ENCODE assay signal across 9 cellular contexts in the genomic region with DNA sequence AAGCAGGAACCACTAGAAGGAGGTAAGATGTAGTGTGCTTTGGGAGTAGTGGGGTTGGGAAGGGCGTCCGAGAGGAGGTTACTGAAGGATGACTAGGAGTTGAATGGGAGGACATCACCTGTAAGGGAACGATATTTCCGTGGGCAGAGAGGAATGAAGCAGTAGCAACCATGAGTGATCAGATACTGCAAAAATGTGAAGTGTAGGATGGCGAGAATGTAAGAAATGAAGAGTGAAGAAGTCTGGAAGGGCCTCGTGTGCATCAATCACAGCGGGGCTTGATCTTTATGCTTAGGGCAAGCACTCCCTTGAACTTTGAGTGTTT. TPM values are rescaled to one million over a fixed set of nuclear protein-coding genes. Genes with fewer than 3 reads are reported as not detected.
DNase-seq lines count a peak whose midpoint lies in the region; ATAC-seq and TF ChIP-seq lines count a peak whose summit lies in the region.
"Had no signal": no experiment of that assay in that cellular context is flagged by ENCODE, and none has a peak within 500 bp of the region (broad histone marks: within the 10 kb centered on the region; RNA-seq: fewer than 3 reads in every experiment).

No MANE protein-coding gene starts in this region.

- DNase-seq in HAP-1 (ENCODE audit: low spot score in 2 of 2) (no peak), SK-N-MC (ENCODE audit: low read depth, low spot score) (no peak), thoracic aorta (ENCODE audit: low spot score) (no peak), NCI-H510A (lab: John Stamatoyannopoulos, UW) (no peak), HPDE6-E6E7 (ENCODE audit: extremely low spot score) (no peak)
- DNase-seq: activated CD4-positive, alpha-beta T cell treated with anti-CD3 and anti-CD28 coated beads for 48 hours had no signal

- H3K27ac ChIP-seq in SK-N-MC = peak overlapping the region; percentile 68
- H3K27ac ChIP-seq in iPS-18a (ENCODE audit: low read length) = peak overlapping the region; percentile 50
- peak overlapping the region; percentile 45 to 49 for H3K27ac ChIP-seq in thoracic aorta

- H3K9ac ChIP-seq in SK-N-MC (ENCODE audit: insufficient read length) (peak overlapping the region; percentile 84), iPS-18a (ENCODE audit: low read length) (peak overlapping the region; percentile 75)

- H3K4me1 ChIP-seq in HAP-1 (peaks cover 24% of the 10 kb centered on the region), iPS-18a (ENCODE audit: control insufficient read depth, low read depth, low read length) (peaks cover 26% of the 10 kb centered on the region), thoracic aorta (ENCODE audit: control insufficient read depth in 1 of 2, low read depth in 2 of 2) (peaks cover 7 to 42% of the 10 kb centered on the region in 2 donors)

- H3K36me3 ChIP-seq in HAP-1 (replicated peaks) = peaks cover 19% of the 10 kb centered on the region
- H3K36me3 ChIP-seq in SK-N-MC (ENCODE audit: insufficient read depth, low read length) = peaks cover 47% of the 10 kb centered on the region
- H3K36me3 ChIP-seq in iPS-18a (ENCODE audit: control insufficient read depth, low read depth, low read length) = peaks cover 15% of the 10 kb centered on the region
- no peaks in the 10 kb centered on the region for H3K36me3 ChIP-seq in thoracic aorta

- in situ Hi-C loops in HAP-1 (cut with MboI; ENCODE audit: low sequenced_read_pairs) = no loop called here

- H3K9me3 ChIP-seq in HAP-1 (no peaks in the 10 kb centered on the region), SK-N-MC (ENCODE audit: low read depth, low read length) (0 out of 2 replicates have a peak, but pooled peaks cover 4% of the 10 kb centered on the region), iPS-18a (ENCODE audit: control insufficient read depth, low read depth, low read length) (no peaks in the 10 kb centered on the region), thoracic aorta (no peaks in the 10 kb centered on the region)

- ATAC-seq in thoracic aorta (ENCODE audit: insufficient number of reproducible peaks, low FRiP score, low read depth) = no peak
- no peak for ATAC-seq in GM18520 (IDR thresholded peaks at IDR 0.05; ENCODE audit: unreplicated experiment)
- no peak for ATAC-seq in HG03460 (IDR thresholded peaks at IDR 0.05; ENCODE audit: unreplicated experiment)

- H3K4me3 ChIP-seq in HAP-1 = peak overlapping the region; percentile 95
- peak overlapping the region; percentile 89 for H3K4me3 ChIP-seq in SK-N-MC
- H3K4me3 ChIP-seq in iPS-18a (ENCODE audit: low read length) = peak overlapping the region; percentile 93
- peak overlapping the region; percentile 83 for H3K4me3 ChIP-seq in thoracic aorta

- TF ChIP-seq CTCF in thoracic aorta (IDR thresholded peaks at IDR 0.05) = no peak

- H3K27me3 ChIP-seq in HAP-1 (ENCODE audit: low read depth) = no peaks in the 10 kb centered on the region; the same call in 1 of the 2 replicates
- no peaks in the 10 kb centered on the region for H3K27me3 ChIP-seq in iPS-18a (ENCODE audit: control insufficient read depth, insufficient read depth, low read length)
- H3K27me3 ChIP-seq in thoracic aorta (replicated peaks; ENCODE audit: insufficient read depth) = no peaks in the 10 kb centered on the region

RNA-seq across cellular contexts. Expression of a gene that starts 0.6 kb away (rescaled TPM):
- 10 to 100 TPM; 12.3 to 16.7 TPM for total RNA-seq in thoracic aorta

RNA-seq across cellular contexts. Expression of a gene that starts 50.7 kb away (rescaled TPM):
- total RNA-seq in thoracic aorta = 100 to 1,000 TPM; 395 to 458 TPM
